In genomic region chr2:56376699-56377665, GRCh38 we compare ENCODE assay signal across 20 cellular contexts.
A peak's percentile ranks its signal among the peaks of the same experiment; 100 is the strongest.
DNase-seq lines count a peak whose midpoint lies in the region; ATAC-seq and TF ChIP-seq lines count a peak whose summit lies in the region.
"Had no signal": no experiment of that assay in that cellular context is flagged by ENCODE, and none has a peak within 500 bp of the region (broad histone marks: within the 10 kb centered on the region; RNA-seq: fewer than 3 reads in every experiment).

No MANE protein-coding gene starts in this region.

- in situ Hi-C loops in G401 (cut with HindIII; ENCODE audit: low sequenced_read_pairs): no loop called here

- ATAC-seq in omental fat pad (ENCODE audit: low FRiP score): peak; percentile 66
- ATAC-seq in GM18867 (IDR thresholded peaks at IDR 0.05; ENCODE audit: unreplicated experiment): no peak
- no peak for ATAC-seq in HG03139 (IDR thresholded peaks at IDR 0.05; ENCODE audit: unreplicated experiment)
- ATAC-seq: naive thymus-derived CD4-positive, alpha-beta T cell; right lobe of liver; stimulated activated naive B cell treated with anti-CD40 and anti-IgM and Interleukin-4, amounts not matched to agents 10 μg/mL and 1 μg/mL and 100 μg/mL, for 72 hours had no signal

- no peak for TF ChIP-seq CTCF in omental fat pad (IDR thresholded peaks at IDR 0.05)

- DNase-seq in EL (peak; percentile 69), NCI-H226 (peak; percentile 3), dedifferentiated amniotic fluid mesenchymal stem cell (ENCODE audit: extremely low spot score) (peak; percentile 71), omental fat pad (ENCODE audit: low spot score) (no peak), DMS79 (lab: John Stamatoyannopoulos, UW) (no peak), G401 (ENCODE audit: low spot score) (no peak)
- DNase-seq: activated CD4-positive, alpha-beta T cell treated with anti-CD3 and anti-CD28 coated beads, Interleukin-2, amount 50 U/mL, for 48 hours; activated gamma-delta T cell treated with Interleukin-2 at 50 U/mL for 16 hours; amygdala; central memory CD4-positive, alpha-beta T cell; DMS79 treated with DMSO at 0.1 percent for 48 hours; kidney glomerular epithelial cell; naive thymus-derived CD4-positive, alpha-beta T cell; NCI-H187; ovary; PC-9; right lobe of liver; stimulated activated naive B cell treated with anti-CD40 and anti-IgM and Interleukin-4, amounts not matched to agents 10 μg/mL and 1 μg/mL and 100 μg/mL, for 72 hours had no signal

Comparison
In these comparisons a context has a peak if more than half of its experiments do, and no peak if none do; other contexts are left out.
1. DNase-seq: peak in EL (single experiment), NCI-H226 (single experiment) and dedifferentiated amniotic fluid mesenchymal stem cell (single experiment); none in omental fat pad (single experiment), DMS79 (single experiment) and G401 (single experiment).